ENCODE assay signal across 1 cellular context in genomic region chr12:132178801-132179401, GRCh38.
TF ChIP-seq lines count a peak whose summit lies in the region.

No MANE protein-coding gene starts in this region.

TF ChIP-seq in SK-N-SH, 30 proteins besides CTCF, POLR2A, EP300 and RAD21 (continued from another document):
- TF ChIP-seq YY1 (IDR thresholded peaks at IDR 0.05; ENCODE audit: low read depth) (no peak), IRF3 (IDR thresholded peaks at IDR 0.05; ENCODE audit: low read depth, low read length) (no peak)
